20 cellular contexts compared by ENCODE assay signal in the genomic region with DNA sequence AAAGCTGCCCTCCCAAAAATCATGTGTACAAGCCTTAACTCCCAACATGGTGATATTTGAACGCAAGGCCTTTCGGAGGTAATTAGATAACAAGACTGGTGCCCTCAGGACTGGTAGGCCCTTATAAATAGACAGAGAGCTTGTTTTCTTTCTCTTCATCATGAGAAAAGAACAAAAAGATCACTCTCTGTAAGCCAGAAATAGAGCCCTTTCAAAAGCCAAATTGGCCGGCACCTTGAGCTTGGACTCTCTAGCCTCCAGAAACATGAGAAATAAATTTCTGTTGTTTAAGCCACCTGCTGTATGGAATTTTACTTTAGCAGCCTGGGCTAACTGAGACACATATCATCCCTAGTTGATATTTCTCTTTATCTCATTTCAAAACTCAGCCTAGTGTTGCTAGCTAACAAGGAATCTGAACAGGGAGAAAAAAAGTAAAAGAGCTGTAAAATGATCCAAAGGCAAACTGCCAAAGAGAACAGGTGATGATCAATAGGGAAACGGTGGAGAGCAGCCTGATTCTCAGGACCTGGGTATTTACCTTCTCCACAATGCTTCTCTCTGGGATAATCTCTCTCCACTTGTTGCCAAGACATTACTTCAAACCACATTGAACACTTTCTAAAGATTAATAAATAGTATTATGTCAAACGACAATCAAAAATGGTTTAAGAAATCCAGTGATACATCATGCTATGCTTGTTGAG. TPM values are rescaled to one million over a fixed set of nuclear protein-coding genes. Genes with fewer than 3 reads are reported as not detected.
DNase-seq lines count a peak whose midpoint lies in the region; ATAC-seq and TF ChIP-seq lines count a peak whose summit lies in the region.
"Had no signal": no experiment of that assay in that cellular context is flagged by ENCODE, and none has a peak within 500 bp of the region (broad histone marks: within the 10 kb centered on the region; RNA-seq: fewer than 3 reads in every experiment).

No MANE protein-coding gene starts in this region.

- peak overlapping the region in 2 of 3 experiments; percentile 66 to 72 for H3K27ac Mint-ChIP-seq in nephron
- no peak overlapping the region for H3K27ac Mint-ChIP-seq in naive thymus-derived CD8-positive, alpha-beta T cell
- H3K27ac Mint-ChIP-seq: CD8-positive, alpha-beta T cell had no signal

- no peaks in the 10 kb centered on the region for H3K9me3 ChIP-seq in SJCRH30 (replicated peaks)
- H3K9me3 ChIP-seq: thyroid gland had no signal

- H3K4me1 Mint-ChIP-seq in nephron = peaks cover 55% of the 10 kb centered on the region
- no peaks in the 10 kb centered on the region for H3K4me1 Mint-ChIP-seq in naive thymus-derived CD8-positive, alpha-beta T cell
- H3K4me1 Mint-ChIP-seq: neural crest cell had no signal

- no peaks in the 10 kb centered on the region for H3K9me3 Mint-ChIP-seq in nephron
- peaks cover 0 to 5% (median 0%) of the 10 kb centered on the region in 9 donors for H3K9me3 Mint-ChIP-seq in naive thymus-derived CD8-positive, alpha-beta T cell
- H3K9me3 Mint-ChIP-seq: CD8-positive, alpha-beta T cell; neural crest cell had no signal

- no peaks in the 10 kb centered on the region for H3K27me3 ChIP-seq in SJCRH30
- H3K27me3 ChIP-seq: thyroid gland had no signal

- H3K27ac ChIP-seq in SJCRH30 = no peak overlapping the region
- H3K27ac ChIP-seq: thyroid gland had no signal

- H3K27me3 Mint-ChIP-seq in nephron (ENCODE audit: low read depth) = no peaks in the 10 kb centered on the region
- no peaks in the 10 kb centered on the region for H3K27me3 Mint-ChIP-seq in naive thymus-derived CD8-positive, alpha-beta T cell

- no peak overlapping the region for H3K4me3 ChIP-seq in SJCRH30
- H3K4me3 ChIP-seq: lung, thyroid gland had no signal

- H3K36me3 ChIP-seq in SJCRH30 = no peaks in the 10 kb centered on the region
- H3K36me3 ChIP-seq: thyroid gland had no signal

- POLR2A ChIA-PET in naive thymus-derived CD8-positive, alpha-beta T cell (lab: Charles Lee) = no interaction called here

- peak overlapping the region in 1 of 3 experiments; percentile 32 for H3K4me3 Mint-ChIP-seq in nephron
- no peak overlapping the region for H3K4me3 Mint-ChIP-seq in naive thymus-derived CD8-positive, alpha-beta T cell
- H3K4me3 Mint-ChIP-seq: CD8-positive, alpha-beta T cell; neural crest cell had no signal

- no peak for TF ChIP-seq CTCF in nephron (IDR thresholded peaks at IDR 0.05; ENCODE audit: unreplicated experiment in 3 of 3)

- no peak for ATAC-seq in GM21717 (IDR thresholded peaks at IDR 0.05; ENCODE audit: unreplicated experiment)
- ATAC-seq in naive thymus-derived CD8-positive, alpha-beta T cell = no peak
- ATAC-seq: CD8-positive, alpha-beta T cell; right cardiac atrium had no signal

- H3K4me1 ChIP-seq in SJCRH30 = peaks cover 39% of the 10 kb centered on the region

- DNase-seq in COR-L47 (lab: John Stamatoyannopoulos, UW) (peak; percentile 56), NCI-H2029 treated with DMSO at 0.1 percent for 48 hours (lab: John Stamatoyannopoulos, UW) (peak; percentile 83), SJCRH30 (peak; percentile 22 to 79), inferior parietal cortex (ENCODE audit: extremely low spot score) (no peak)
- DNase-seq in activated CD8-positive, alpha-beta memory T cell treated with anti-CD3 and anti-CD28 coated beads, Interleukin-2, amount 50 U/mL, for 48 hours = no peak
- DNase-seq in naive thymus-derived CD8-positive, alpha-beta T cell = no peak
- DNase-seq: ACHN; activated CD4-positive, alpha-beta T cell treated with anti-CD3 and anti-CD28 coated beads, Interleukin-2, amount 50 U/mL, for 4 hours; CD8-positive, alpha-beta T cell; cerebellar nuclear complex; H7; NCI-H226; OCI-M1; stimulated activated CD4-positive, alpha-beta T cell treated with anti-CD3 and anti-CD28 coated beads, Interleukin-1b, Interleukin-23, amount 100 ng/mL, for 48 hours; thyroid gland had no signal

- no peaks in the 10 kb centered on the region for H3K36me3 Mint-ChIP-seq in nephron (ENCODE audit: low read depth)
- H3K36me3 Mint-ChIP-seq in naive thymus-derived CD8-positive, alpha-beta T cell = no peaks in the 10 kb centered on the region
- H3K36me3 Mint-ChIP-seq: CD8-positive, alpha-beta T cell had no signal

RNA-seq across cellular contexts. Expression of a gene that starts 6.1 kb away (rescaled TPM):
- 1.2 and 1.6 TPM in 2 replicates for total RNA-seq in SJCRH30 (2014; rRNA removed; shearing (Covaris generic))
- total RNA-seq in naive thymus-derived CD8-positive, alpha-beta T cell = not detected
- not detected for polyA plus RNA-seq in naive thymus-derived CD8-positive, alpha-beta T cell
- total RNA-seq: CD8-positive, alpha-beta T cell; neural crest cell had no signal

Comparison
In these comparisons a context has a peak if more than half of its experiments do, and no peak if none do; other contexts are left out.
1. DNase-seq: peak in COR-L47 (single experiment), NCI-H2029 treated with DMSO at 0.1 percent for 48 hours (single experiment) and SJCRH30 (2 of 2); none in activated CD8-positive, alpha-beta memory T cell treated with anti-CD3 and anti-CD28 coated beads, Interleukin-2, amount 50 U/mL, for 48 hours (single experiment), naive thymus-derived CD8-positive, alpha-beta T cell (0 of 10) and inferior parietal cortex (single experiment).
2. H3K27ac Mint-ChIP-seq: peak in nephron (2 of 3); none in naive thymus-derived CD8-positive, alpha-beta T cell (0 of 10).